In genomic region chr18:31992836-31993575, GRCh38 we compare ENCODE assay signal across 20 cellular contexts. TPM values are rescaled to one million over a fixed set of nuclear protein-coding genes. Genes with fewer than 3 reads are reported as not detected.
A peak's percentile ranks its signal among the peaks of the same experiment; 100 is the strongest.
DNase-seq lines count a peak whose midpoint lies in the region; ATAC-seq and TF ChIP-seq lines count a peak whose summit lies in the region.
"Had no signal": no experiment of that assay in that cellular context is flagged by ENCODE, and none has a peak within 500 bp of the region (broad histone marks: within the 10 kb centered on the region; RNA-seq: fewer than 3 reads in every experiment).

No MANE protein-coding gene starts in this region.

- TF ChIP-seq CTCF in AG10803 (conservative IDR thresholded peaks at IDR 0.05; ENCODE audit: low read length) (no peak), cardiac muscle cell (IDR thresholded peaks at IDR 0.05; ENCODE audit: low read depth, low read length) (no peak), body of pancreas (IDR thresholded peaks at IDR 0.05) (no peak)

- TF ChIP-seq POLR2A in body of pancreas (IDR thresholded peaks at IDR 0.05), result no peak

- intact Hi-C loops in body of pancreas (cut with DNase I), result no loop called here

- peaks cover 5% of the 10 kb centered on the region for H3K4me1 ChIP-seq in cardiac muscle cell (ENCODE audit: low read depth)
- no peaks in the 10 kb centered on the region for H3K4me1 ChIP-seq in body of pancreas
- H3K4me1 ChIP-seq: Caco-2, lower lobe of right lung had no signal

- no peak for ATAC-seq in body of pancreas
- ATAC-seq: activated naive CD4-positive, alpha-beta T cell treated with anti-CD3 and anti-CD28 coated beads, Interleukin-2, amount 50 U/mL, for 72 hours; lower lobe of right lung; stimulated activated naive CD8-positive, alpha-beta T cell treated with anti-CD3 and anti-CD28 coated beads, Interleukin-15, Interleukin-2, amounts not matched to agents 100 U/mL and 50 U/mL, for 24 hours had no signal

- 79% methylated on average over 8 to 11 of the region's 11 CpGs for WGBS in body of pancreas, 2 donors

- H3K4me3 ChIP-seq in AG10803 (ENCODE audit: low read length) (no peak overlapping the region), cardiac muscle cell (no peak overlapping the region), body of pancreas (no peak overlapping the region)
- H3K4me3 ChIP-seq: lower lobe of right lung, tibial artery had no signal

- H3K9me3 ChIP-seq in cardiac muscle cell (ENCODE audit: low read depth) (no peaks in the 10 kb centered on the region), body of pancreas (no peaks in the 10 kb centered on the region)
- H3K9me3 ChIP-seq: Caco-2, lower lobe of right lung, tibial artery had no signal

- no peaks in the 10 kb centered on the region for H3K27me3 ChIP-seq in cardiac muscle cell
- no peaks in the 10 kb centered on the region for H3K27me3 ChIP-seq in body of pancreas
- H3K27me3 ChIP-seq: tibial artery had no signal

- H3K36me3 ChIP-seq in cardiac muscle cell (no peaks in the 10 kb centered on the region), body of pancreas (replicated peaks in 1 of 2; ENCODE audit: insufficient read depth in 1 of 2, low read depth in 2 of 2) (no peaks in the 10 kb centered on the region)
- H3K36me3 ChIP-seq: lower lobe of right lung, tibial artery had no signal

- peak; percentile 5 for DNase-seq in AG10803 (ENCODE audit: low read depth)
- peak; percentile 2 for DNase-seq in amniotic epithelial cell (ENCODE audit: low read depth)
- DNase-seq in cardiac muscle cell (ENCODE audit: low read depth in 1 of 2, low spot score in 1 of 2), result peak; percentile 32 to 46
- peak; percentile 71 for DNase-seq in islet precursor cell
- no peak for DNase-seq in NCI-H226
- no peak for DNase-seq in NCI-H1436 treated with DMSO at 0.1 percent for 48 hours (lab: John Stamatoyannopoulos, UW)
- no peak for DNase-seq in D341Med (ENCODE audit: low spot score)
- no peak for DNase-seq in body of pancreas
- DNase-seq: activated CD4-positive, alpha-beta T cell treated with anti-CD3 and anti-CD28 coated beads for 4 hours; Caco-2; cortex of kidney; GOT3; head of caudate nucleus; lower lobe of right lung; NCI-H1417; NCI-H446 treated with DMSO at 0.1 percent for 48 hours; stimulated activated CD4-positive, alpha-beta T cell treated with anti-CD3 and anti-CD28 coated beads, Interleukin-4, amount 100 ng/mL, for 1 hour; stimulated activated naive CD8-positive, alpha-beta T cell treated with anti-CD3 and anti-CD28 coated beads, Interleukin-15, Interleukin-2, amounts not matched to agents 100 U/mL and 50 U/mL, for 24 hours; tibial artery had no signal

- H3K27ac ChIP-seq in cardiac muscle cell, result peak overlapping the region; percentile 80
- no peak overlapping the region for H3K27ac ChIP-seq in body of pancreas
- H3K27ac ChIP-seq: lower lobe of right lung, tibial artery had no signal

RNA-seq across cellular contexts. Expression of gene RNF125, which starts 25.6 kb away (rescaled TPM):
- total RNA-seq in cardiac muscle cell, result 1.7 and 2.2 TPM in 2 replicates
- polyA plus RNA-seq in cardiac muscle cell, result 0.99 and 2.0 TPM in 2 replicates
- 1 to 10 TPM; 2.6 to 4.9 TPM for total RNA-seq in body of pancreas

RNA-seq across cellular contexts. Expression of gene TRAPPC8, which starts 50.1 kb away (rescaled TPM):
- total RNA-seq in cardiac muscle cell (15.6 and 25.7 TPM in 2 replicates), body of pancreas (10 to 100 TPM; 18.7 to 20.8 TPM)
- polyA plus RNA-seq in cardiac muscle cell, result 11.8 and 13.4 TPM in 2 replicates

Comparison
In these comparisons a context has a peak if more than half of its experiments do, and no peak if none do; other contexts are left out.
1. DNase-seq: peak in AG10803 (single experiment), amniotic epithelial cell (single experiment), cardiac muscle cell (2 of 2) and islet precursor cell (single experiment); none in NCI-H226 (single experiment), NCI-H1436 treated with DMSO at 0.1 percent for 48 hours (single experiment), D341Med (single experiment) and body of pancreas (0 of 4).